Comparison of ENCODE assay signal across 8 cellular contexts in the genomic region with DNA sequence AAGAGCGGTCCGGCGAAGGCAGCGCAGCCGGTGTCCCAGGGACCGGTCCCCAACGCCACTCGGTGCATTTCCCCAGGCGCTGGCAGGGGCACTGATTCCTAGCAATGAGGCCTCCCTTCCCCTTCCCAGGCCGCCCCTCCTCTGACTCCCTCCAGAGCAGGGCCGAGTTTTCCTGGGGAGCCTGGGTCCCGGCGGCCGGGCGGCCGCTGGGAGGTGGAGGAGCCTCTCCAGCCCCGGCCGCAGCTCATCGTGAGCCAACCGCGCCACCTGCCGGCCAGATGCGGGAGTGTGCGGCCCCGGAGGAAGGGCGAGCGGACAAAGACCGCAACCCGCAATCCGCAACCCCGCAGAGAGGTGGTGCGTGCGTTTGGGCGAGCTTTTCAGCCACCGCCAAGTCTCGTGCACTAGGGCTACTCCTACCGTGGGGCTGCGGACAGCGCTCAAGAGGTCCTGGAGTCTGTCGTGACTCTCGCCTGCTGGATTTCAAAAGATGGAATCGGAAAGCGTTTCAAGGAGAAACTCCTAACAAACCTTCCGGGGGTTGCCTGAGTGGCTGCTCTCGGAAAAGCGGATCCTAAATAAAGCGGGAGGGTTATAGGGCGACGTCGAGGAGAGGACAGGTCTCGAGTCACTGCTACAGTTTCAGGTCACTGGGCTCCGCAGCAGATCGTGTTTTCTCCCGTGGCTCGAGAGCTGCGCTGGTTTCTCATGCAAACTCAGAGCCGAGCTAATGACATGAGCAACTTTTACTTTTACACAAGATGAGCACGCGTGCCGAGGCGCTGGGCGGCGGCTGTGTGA.
DNase-seq lines count a peak whose midpoint lies in the region; ATAC-seq and TF ChIP-seq lines count a peak whose summit lies in the region.

No MANE protein-coding gene starts in this region.

- no peak for TF ChIP-seq EP300 in Ishikawa (IDR thresholded peaks at IDR 0.05; ENCODE audit: borderline replicate concordance)

- peaks cover 45% of the 10 kb centered on the region for H3K4me1 Mint-ChIP-seq in nephron progenitor cell
- H3K4me1 Mint-ChIP-seq in stimulated activated naive CD8-positive, alpha-beta T cell treated with anti-CD3 and anti-CD28 coated beads, Interleukin-15, Interleukin-2, amounts not matched to agents 100 ng/mL and 50 ng/mL, for 24 hours (ENCODE audit: low read depth): peaks cover 36% of the 10 kb centered on the region

- peak; percentile 88 for TF ChIP-seq RAD21 in Ishikawa (IDR thresholded peaks at IDR 0.05; ENCODE audit: low read depth)

- DNase-seq in DMS79 (lab: John Stamatoyannopoulos, UW) (peak; percentile 69), RKO (ENCODE audit: low spot score) (peak; percentile 5), fibroblast of the conjunctiva (ENCODE audit: low read depth) (peak; percentile 38), nephron progenitor cell (peak; percentile 98)
- DNase-seq in activated effector memory CD4-positive, alpha-beta T cell treated with Interleukin-2 at 50 U/mL for 16 hours: peak; percentile 73

- peak overlapping the region; percentile 87 for H3K27ac Mint-ChIP-seq in nephron progenitor cell
- peak overlapping the region; percentile 52 for H3K27ac Mint-ChIP-seq in stimulated activated naive CD8-positive, alpha-beta T cell treated with anti-CD3 and anti-CD28 coated beads, Interleukin-15, Interleukin-2, amounts not matched to agents 100 ng/mL and 50 ng/mL, for 24 hours

- H3K9me3 Mint-ChIP-seq in nephron progenitor cell: no peaks in the 10 kb centered on the region
- H3K9me3 Mint-ChIP-seq in stimulated activated naive CD8-positive, alpha-beta T cell treated with anti-CD3 and anti-CD28 coated beads, Interleukin-15, Interleukin-2, amounts not matched to agents 100 ng/mL and 50 ng/mL, for 24 hours: no peaks in the 10 kb centered on the region

- ATAC-seq in GM21723 (IDR thresholded peaks at IDR 0.05; ENCODE audit: unreplicated experiment): peak; percentile 66

- H3K4me3 Mint-ChIP-seq in nephron progenitor cell: peak overlapping the region; percentile 99
- H3K4me3 Mint-ChIP-seq in stimulated activated naive CD8-positive, alpha-beta T cell treated with anti-CD3 and anti-CD28 coated beads, Interleukin-15, Interleukin-2, amounts not matched to agents 100 ng/mL and 50 ng/mL, for 24 hours: peak overlapping the region; percentile 77

- peaks cover 12% of the 10 kb centered on the region for H3K36me3 Mint-ChIP-seq in nephron progenitor cell (ENCODE audit: low read depth)
- no peaks in the 10 kb centered on the region for H3K36me3 Mint-ChIP-seq in stimulated activated naive CD8-positive, alpha-beta T cell treated with anti-CD3 and anti-CD28 coated beads, Interleukin-15, Interleukin-2, amounts not matched to agents 100 ng/mL and 50 ng/mL, for 24 hours (ENCODE audit: low read depth)

- peaks cover 9% of the 10 kb centered on the region for H3K27me3 Mint-ChIP-seq in nephron progenitor cell (ENCODE audit: low read depth, poor library complexity)
- H3K27me3 Mint-ChIP-seq in stimulated activated naive CD8-positive, alpha-beta T cell treated with anti-CD3 and anti-CD28 coated beads, Interleukin-15, Interleukin-2, amounts not matched to agents 100 ng/mL and 50 ng/mL, for 24 hours: peaks cover 60% of the 10 kb centered on the region

- peak; percentile 91 for TF ChIP-seq CTCF in nephron progenitor cell (IDR thresholded peaks at IDR 0.05)

TF ChIP-seq in Ishikawa, 13 proteins besides CTCF, POLR2A, EP300 and RAD21:
- no peak for TF ChIP-seq TCF12 (IDR thresholded peaks at IDR 0.05; ENCODE audit: low read depth)

Comparison
In these comparisons a context has a peak if more than half of its experiments do, and no peak if none do; other contexts are left out.
1. Peak in every context shown above with its lines: DNase-seq and ATAC-seq.
2. DNase-seq: peak in every context shown above with its lines; median percentile 98 in nephron progenitor cell; 73 in activated effector memory CD4-positive, alpha-beta T cell treated with Interleukin-2 at 50 U/mL for 16 hours; 69 in DMS79; 38 in fibroblast of the conjunctiva; 5 in RKO.